1 cellular context compared by ENCODE assay signal in the genomic region with DNA sequence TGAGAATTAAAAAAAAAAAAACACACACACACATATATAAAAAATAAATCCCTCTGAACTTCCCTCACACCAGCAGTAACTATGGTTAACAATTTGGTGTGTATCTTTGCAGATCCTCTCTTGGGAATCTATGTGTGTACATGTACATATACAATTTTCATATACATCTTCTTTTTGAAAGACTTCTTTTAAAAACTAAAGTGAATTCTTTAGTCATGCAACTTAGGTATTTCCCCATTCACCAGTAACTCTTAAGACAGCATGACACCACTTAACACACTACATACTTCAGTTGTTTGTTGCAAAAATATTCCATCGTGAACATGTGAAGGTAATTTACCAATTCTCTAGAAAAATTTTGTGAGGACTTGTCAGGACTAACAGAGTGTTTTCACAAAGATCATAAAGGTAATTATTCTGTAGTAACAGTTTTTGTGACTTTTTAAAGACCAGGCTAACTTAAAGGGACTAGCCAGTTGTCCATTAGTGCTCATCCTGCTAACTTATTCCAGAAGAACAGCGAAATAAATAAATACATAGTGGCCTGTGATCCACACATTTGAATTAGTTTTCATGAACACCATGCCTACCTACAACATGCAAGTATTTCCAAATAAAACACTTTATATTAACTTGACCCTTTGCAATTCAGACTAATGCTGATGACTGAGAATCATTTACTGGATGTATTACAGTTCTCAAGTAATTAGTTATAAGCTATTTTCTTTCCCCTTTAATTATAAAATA.
TF ChIP-seq lines count a peak whose summit lies in the region.

No MANE protein-coding gene starts in this region.

TF ChIP-seq in WTC11, 78 proteins besides CTCF, POLR2A, EP300 and RAD21 (continued from another document):
- TF ChIP-seq, protein P1, sequence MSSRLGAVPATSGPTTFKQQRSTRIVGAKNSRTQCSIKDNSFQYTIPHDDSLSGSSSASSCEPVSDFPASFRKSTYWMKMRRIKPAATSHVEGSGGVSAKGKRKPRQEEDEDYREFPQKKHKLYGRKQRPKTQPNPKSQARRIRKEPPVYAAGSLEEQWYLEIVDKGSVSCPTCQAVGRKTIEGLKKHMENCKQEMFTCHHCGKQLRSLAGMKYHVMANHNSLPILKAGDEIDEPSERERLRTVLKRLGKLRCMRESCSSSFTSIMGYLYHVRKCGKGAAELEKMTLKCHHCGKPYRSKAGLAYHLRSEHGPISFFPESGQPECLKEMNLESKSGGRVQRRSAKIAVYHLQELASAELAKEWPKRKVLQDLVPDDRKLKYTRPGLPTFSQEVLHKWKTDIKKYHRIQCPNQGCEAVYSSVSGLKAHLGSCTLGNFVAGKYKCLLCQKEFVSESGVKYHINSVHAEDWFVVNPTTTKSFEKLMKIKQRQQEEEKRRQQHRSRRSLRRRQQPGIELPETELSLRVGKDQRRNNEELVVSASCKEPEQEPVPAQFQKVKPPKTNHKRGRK (CRISPR knock-in tag; IDR thresholded peaks at IDR 0.05; ENCODE audit: borderline replicate concordance): no peak
